ENCODE assay signal across 7 cellular contexts in the genomic region with DNA sequence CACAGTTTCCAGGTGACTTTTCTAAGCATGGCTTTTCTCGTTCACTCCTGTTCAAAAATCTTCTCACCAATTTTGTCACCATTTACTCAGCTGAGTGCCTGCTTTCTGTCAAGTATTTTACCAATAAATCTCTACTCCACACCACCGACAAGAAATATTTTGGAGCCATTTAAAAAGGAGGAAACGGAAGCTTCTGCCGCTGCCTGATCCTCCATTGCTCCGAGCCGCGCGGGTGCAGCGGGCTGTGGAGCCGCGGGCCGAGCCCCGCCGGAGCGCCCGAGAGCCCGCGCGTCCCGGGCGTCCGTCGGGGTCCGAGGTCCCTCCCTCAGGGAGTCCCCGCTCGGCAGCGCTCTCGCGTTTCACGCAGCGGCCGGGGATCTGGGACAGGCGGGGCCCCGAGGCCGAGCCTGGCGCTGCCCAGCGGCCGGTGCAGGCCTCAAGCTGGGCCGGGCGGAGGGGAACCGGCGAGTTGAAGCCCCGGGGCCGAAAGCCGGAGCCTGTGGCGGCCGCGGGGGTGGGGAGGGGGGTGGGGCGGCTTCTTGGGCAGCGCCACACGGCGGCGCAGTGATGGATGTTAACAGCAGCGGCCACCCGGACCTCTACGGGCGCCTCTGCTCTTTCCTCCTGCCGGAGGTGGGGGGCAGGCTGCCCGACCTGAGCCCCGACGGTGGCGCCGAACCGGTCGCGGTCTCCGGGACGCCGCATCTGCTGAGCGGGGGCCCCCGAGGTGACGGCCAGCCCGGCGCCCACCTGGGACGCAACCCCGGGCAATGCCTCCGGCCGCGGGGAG. TPM values are rescaled to one million over a fixed set of nuclear protein-coding genes. Genes with fewer than 3 reads are reported as not detected.
A peak's percentile ranks its signal among the peaks of the same experiment; 100 is the strongest.
DNase-seq lines count a peak whose midpoint lies in the region; ATAC-seq and TF ChIP-seq lines count a peak whose summit lies in the region.

No MANE protein-coding gene starts in this region.

- H3K9me3 Mint-ChIP-seq in T-cell = no peaks in the 10 kb centered on the region

- CTCF ChIA-PET in T-cell (lab: Charles Lee) = no interaction called here

- H3K27ac Mint-ChIP-seq in T-cell = peak overlapping the region; percentile 81 to 83

- peaks cover 0 to 1% of the 10 kb centered on the region in 2 donors for H3K27me3 Mint-ChIP-seq in T-cell

- 0 out of 2 replicates have a peak, but pooled peaks have one; percentile 15 for TF ChIP-seq CTCF in GM12874 (IDR thresholded peaks at IDR 0.05; ENCODE audit: insufficient read depth, low read depth, low read length)

- H3K27ac ChIP-seq in right cardiac atrium (ENCODE audit: low read length) = peak overlapping the region; percentile 83

- intact Hi-C loops in right cardiac atrium (cut with DNase I) = loop anchor here in 2 of 4 donors (10.0 kb wide), 2 partner anchors 204 to 214 kb away; no protein-coding TSS in a partner anchor
- intact Hi-C loops in posterior vena cava (cut with DNase I) = no loop called here

- H3K4me1 Mint-ChIP-seq in T-cell = peaks cover 33 to 38% (median 36%) of the 10 kb centered on the region in 3 donors

- H3K27me3 ChIP-seq in right cardiac atrium (ENCODE audit: control insufficient read depth, insufficient read depth) = no peaks in the 10 kb centered on the region

- ATAC-seq in T-cell (replicated peaks in 1 of 4) (peak; percentile 12 to 30 (median 26)), right cardiac atrium (peak; percentile 54 to 60), HG03521 (IDR thresholded peaks at IDR 0.05; ENCODE audit: unreplicated experiment) (no peak)

- H3K4me3 Mint-ChIP-seq in T-cell = peak overlapping the region; percentile 83 to 95 (median 90)

- DNase-seq in HT1080 (ENCODE audit: low read depth) (peak; percentile 52), T-cell (peak in 27 of 34 experiments; percentile 3 to 50 (median 22)), astrocyte of the hippocampus (ENCODE audit: low read depth, low spot score) (peak; percentile 85), right cardiac atrium (peak; percentile 61 to 87 (median 86)), posterior vena cava (ENCODE audit: low spot score) (peak; percentile 86)

- H3K36me3 Mint-ChIP-seq in T-cell = no peaks in the 10 kb centered on the region

- H3K4me1 ChIP-seq in right cardiac atrium (ENCODE audit: control insufficient read depth, insufficient read depth, low read length) = peaks cover 17% of the 10 kb centered on the region

- POLR2A ChIA-PET in T-cell (lab: Charles Lee) = interaction anchor here in 1 of 2 donors (0.5 kb wide), 1 partner anchor 44 kb away, joined by 4 read pairs; no protein-coding TSS in a partner anchor

- WGBS in right cardiac atrium = under 1% methylated on average over 79 of the region's 79 CpGs

- H3K4me3 ChIP-seq in right cardiac atrium (ENCODE audit: low read length) = peak overlapping the region; percentile 79

- no peaks in the 10 kb centered on the region for H3K9me3 ChIP-seq in right cardiac atrium (ENCODE audit: control insufficient read depth, low read length)

RNA-seq across cellular contexts. Expression of a gene that starts 1.1 kb away (rescaled TPM):
- total RNA-seq in HT1080 (2014; rRNA removed; shearing (Covaris generic)) = 9.7 and 26.2 TPM in 2 replicates
- polyA plus RNA-seq in HT1080 (2015; cell fraction: cytosol; rRNA removed) = 53.6 and 58.6 TPM in 2 replicates
- 27.4 and 32.5 TPM in 2 replicates for polyA plus RNA-seq in HT1080 (2015; cell fraction: nucleus; rRNA removed)
- total RNA-seq in T-cell (10 to 100 TPM; 12.5 to 15.9 (median 15.0) TPM), right cardiac atrium (10 to 100 TPM; 54.4 to 81.0 (median 70.2) TPM), posterior vena cava (10 to 100 TPM; 56.4 to 63.2 TPM)
- polyA plus RNA-seq in right cardiac atrium = 65.7 TPM

RNA-seq across cellular contexts. Expression of a gene that starts 43.1 kb away (rescaled TPM):
- total RNA-seq in HT1080 (2014; rRNA removed; shearing (Covaris generic)) = 2.5 and 4.5 TPM in 2 replicates
- 3.5 and 4.2 TPM in 2 replicates for polyA plus RNA-seq in HT1080 (2015; cell fraction: cytosol; rRNA removed)
- 8.4 and 8.5 TPM in 2 replicates for polyA plus RNA-seq in HT1080 (2015; cell fraction: nucleus; rRNA removed)
- total RNA-seq in T-cell = 1 to 10 TPM; 4.3 to 5.8 (median 4.6) TPM
- 1 to 10 TPM; 3.4 to 4.6 (median 4.1) TPM for total RNA-seq in right cardiac atrium
- polyA plus RNA-seq in right cardiac atrium = 1.1 TPM
- total RNA-seq in posterior vena cava = 1 to 10 TPM; 4.5 to 4.9 TPM

RNA-seq across cellular contexts. Expression of a gene that starts 49.2 kb away (rescaled TPM):
- total RNA-seq in HT1080 (2014; rRNA removed; shearing (Covaris generic)) = not detected in 2 replicates
- not detected in 2 replicates for polyA plus RNA-seq in HT1080 (2015; cell fraction: cytosol; rRNA removed)
- polyA plus RNA-seq in HT1080 (2015; cell fraction: nucleus; rRNA removed) = 0.17 TPM in 1 of 2 replicates, not detected in the other
- not detected for total RNA-seq in T-cell
- total RNA-seq in right cardiac atrium = not detected
- not detected for polyA plus RNA-seq in right cardiac atrium
- total RNA-seq in posterior vena cava = not detected

Comparison
In these comparisons a context has a peak if more than half of its experiments do, and no peak if none do; other contexts are left out.
1. DNase-seq: peak in every context shown above with its lines; median percentile 86 in right cardiac atrium; 86 in posterior vena cava; 85 in astrocyte of the hippocampus; 52 in HT1080; 22 in T-cell.